ENCODE assay signal across 1 cellular context in the genomic region with DNA sequence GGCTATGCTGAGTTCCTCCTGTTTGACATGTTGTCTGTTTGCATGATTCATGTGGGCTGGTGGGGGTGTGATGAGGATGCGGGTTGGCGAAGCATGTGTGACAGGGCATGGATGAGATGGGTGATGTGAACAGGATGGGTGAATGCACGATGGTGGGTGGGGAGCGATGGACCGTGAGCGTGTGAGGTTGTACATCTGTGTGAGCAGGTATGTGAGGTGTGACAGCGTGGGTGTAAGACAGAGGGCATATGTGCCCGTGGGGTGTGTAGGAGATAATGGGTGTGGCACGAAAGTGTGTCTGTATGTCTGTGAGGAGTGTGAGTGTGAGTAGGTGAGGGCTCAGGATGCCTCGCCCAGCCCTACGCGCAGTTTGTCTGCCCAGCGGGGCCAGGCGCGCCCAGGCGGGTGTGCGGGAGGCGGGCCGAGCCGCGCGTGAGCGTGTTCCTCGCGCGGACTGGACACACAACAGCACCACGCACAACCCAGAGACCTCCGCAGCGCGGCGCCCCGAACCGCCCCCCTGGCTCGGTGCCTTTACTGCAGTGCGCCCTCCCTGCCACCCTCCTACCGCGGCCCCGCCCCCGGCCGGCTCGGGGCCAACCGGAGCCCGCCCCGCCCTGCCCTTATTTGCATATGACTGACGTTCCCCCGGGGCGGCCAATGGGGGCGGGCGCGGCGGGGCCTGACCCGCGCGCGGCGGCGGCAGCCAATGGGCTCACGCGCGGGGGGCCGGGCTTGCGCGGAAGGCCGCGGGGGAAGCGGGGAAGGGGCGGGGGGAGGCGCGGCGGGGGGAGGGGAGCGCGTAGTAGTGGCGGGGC.
A peak's percentile ranks its signal among the peaks of the same experiment; 100 is the strongest.
TF ChIP-seq lines count a peak whose summit lies in the region.

No MANE protein-coding gene starts in this region.

TF ChIP-seq in GM23338, 12 proteins besides CTCF, POLR2A, EP300 and RAD21:
- no peak for TF ChIP-seq JUNB (IDR thresholded peaks at IDR 0.05; ENCODE audit: unreplicated experiment)
- no peak for TF ChIP-seq ZNF462 (CRISPR knock-in tag; IDR thresholded peaks at IDR 0.05)
- TF ChIP-seq, protein P1, sequence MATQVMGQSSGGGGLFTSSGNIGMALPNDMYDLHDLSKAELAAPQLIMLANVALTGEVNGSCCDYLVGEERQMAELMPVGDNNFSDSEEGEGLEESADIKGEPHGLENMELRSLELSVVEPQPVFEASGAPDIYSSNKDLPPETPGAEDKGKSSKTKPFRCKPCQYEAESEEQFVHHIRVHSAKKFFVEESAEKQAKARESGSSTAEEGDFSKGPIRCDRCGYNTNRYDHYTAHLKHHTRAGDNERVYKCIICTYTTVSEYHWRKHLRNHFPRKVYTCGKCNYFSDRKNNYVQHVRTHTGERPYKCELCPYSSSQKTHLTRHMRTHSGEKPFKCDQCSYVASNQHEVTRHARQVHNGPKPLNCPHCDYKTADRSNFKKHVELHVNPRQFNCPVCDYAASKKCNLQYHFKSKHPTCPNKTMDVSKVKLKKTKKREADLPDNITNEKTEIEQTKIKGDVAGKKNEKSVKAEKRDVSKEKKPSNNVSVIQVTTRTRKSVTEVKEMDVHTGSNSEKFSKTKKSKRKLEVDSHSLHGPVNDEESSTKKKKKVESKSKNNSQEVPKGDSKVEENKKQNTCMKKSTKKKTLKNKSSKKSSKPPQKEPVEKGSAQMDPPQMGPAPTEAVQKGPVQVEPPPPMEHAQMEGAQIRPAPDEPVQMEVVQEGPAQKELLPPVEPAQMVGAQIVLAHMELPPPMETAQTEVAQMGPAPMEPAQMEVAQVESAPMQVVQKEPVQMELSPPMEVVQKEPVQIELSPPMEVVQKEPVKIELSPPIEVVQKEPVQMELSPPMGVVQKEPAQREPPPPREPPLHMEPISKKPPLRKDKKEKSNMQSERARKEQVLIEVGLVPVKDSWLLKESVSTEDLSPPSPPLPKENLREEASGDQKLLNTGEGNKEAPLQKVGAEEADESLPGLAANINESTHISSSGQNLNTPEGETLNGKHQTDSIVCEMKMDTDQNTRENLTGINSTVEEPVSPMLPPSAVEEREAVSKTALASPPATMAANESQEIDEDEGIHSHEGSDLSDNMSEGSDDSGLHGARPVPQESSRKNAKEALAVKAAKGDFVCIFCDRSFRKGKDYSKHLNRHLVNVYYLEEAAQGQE (IDR thresholded peaks at IDR 0.05; ENCODE audit: unreplicated experiment): no peak
- peak; percentile 51 for TF ChIP-seq CREB1 (CRISPR knock-in tag; IDR thresholded peaks at IDR 0.05; ENCODE audit: low read depth)
- TF ChIP-seq NANOG (IDR thresholded peaks at IDR 0.05; ENCODE audit: borderline replicate concordance): no peak
- TF ChIP-seq STAT1 (IDR thresholded peaks at IDR 0.05; ENCODE audit: unreplicated experiment): no peak
- TF ChIP-seq POLR2AphosphoS5 (IDR thresholded peaks at IDR 0.05; ENCODE audit: low read depth): peak; percentile 61
